Comparison of ENCODE assay signal across 8 cellular contexts in genomic region chr3:38134517-38135143, GRCh38. TPM values are rescaled to one million over a fixed set of nuclear protein-coding genes. Genes with fewer than 3 reads are reported as not detected.
DNase-seq lines count a peak whose midpoint lies in the region; ATAC-seq and TF ChIP-seq lines count a peak whose summit lies in the region.
"Not testable (repeated sequence)": the region's sequence is repeated elsewhere in the genome, so short reads cannot be mapped to it uniquely, and the experiment has no call there.

No MANE protein-coding gene starts in this region.

- not testable (repeated sequence) for H3K9me3 Mint-ChIP-seq in HFFc6; WTC11; activated T-helper 2 cell treated with anti-CD3 and anti-CD28 coated beads, Interferon-gamma antibody, Interleukin-2, Interleukin-4, amounts not matched to agents 10 μg/mL and 5 μg/mL and 100 μg/mL, durations not matched to agents 14 hours and 24 hours and 36 hours; MCF 10A (ENCODE audit: unreplicated experiment); natural killer cell treated with Interleukin-12 subunit alpha and Interleukin-12 subunit beta and Interleukin-15 and Interleukin-18, amount 100 ng/mL, for 72 hours; stimulated activated effector memory CD8-positive, alpha-beta T cell treated with anti-CD3 and anti-CD28 coated beads, Interleukin-12 subunit alpha, Interleukin-12 subunit beta, amount 100 ng/mL, for 72 hours

- not testable (repeated sequence) for BruUV-seq in MCF 10A (replicated peaks; lab: Mats Ljungman, UMichigan)

- peak overlapping the region; percentile 96 for H3K27ac ChIP-seq in C4-2B

- CTCF ChIA-PET in WTC11 (lab: Charles Lee), result not testable (repeated sequence)
- CTCF ChIA-PET in MCF 10A (lab: Yijun Ruan, JAX), result interaction anchor here (0.6 kb wide), 1 partner anchor 167 kb away, joined by 3 read pairs; no protein-coding TSS in a partner anchor

- intact Hi-C loops in activated T-helper 2 cell treated with anti-CD3 and anti-CD28 coated beads, Interferon-gamma antibody, Interleukin-2, Interleukin-4, amounts not matched to agents 10 μg/mL and 5 μg/mL and 100 μg/mL, durations not matched to agents 14 hours and 24 hours and 36 hours (cut with micrococcal nuclease), result loop anchor here (5.0 kb wide), 3 partner anchors 123 to 1142 kb away; partner anchors contain the start of genes EPM2AIP1 and MLH1
- intact Hi-C loops in MCF 10A (cut with micrococcal nuclease), result loop anchor here (5.0 kb wide), 3 partner anchors 93 to 348 kb away; partner anchors contain the start of gene XYLB

- not testable (repeated sequence) for H3K27ac Mint-ChIP-seq in HFFc6; activated T-helper 2 cell treated with anti-CD3 and anti-CD28 coated beads, Interferon-gamma antibody, Interleukin-2, Interleukin-4, amounts not matched to agents 10 μg/mL and 5 μg/mL and 100 μg/mL, durations not matched to agents 14 hours and 24 hours and 36 hours; MCF 10A (ENCODE audit: low read depth, unreplicated experiment)
- peak overlapping the region; percentile 79; the same call in 1 of the 2 replicates for H3K27ac Mint-ChIP-seq in WTC11
- H3K27ac Mint-ChIP-seq in natural killer cell treated with Interleukin-12 subunit alpha and Interleukin-12 subunit beta and Interleukin-15 and Interleukin-18, amount 100 ng/mL, for 72 hours, result peak overlapping the region in 1 of 2 donors; percentile 97
- peak overlapping the region; percentile 96 for H3K27ac Mint-ChIP-seq in stimulated activated effector memory CD8-positive, alpha-beta T cell treated with anti-CD3 and anti-CD28 coated beads, Interleukin-12 subunit alpha, Interleukin-12 subunit beta, amount 100 ng/mL, for 72 hours

- H3K27me3 Mint-ChIP-seq in HFFc6 (ENCODE audit: insufficient read depth); WTC11 (ENCODE audit: low read depth); activated T-helper 2 cell treated with anti-CD3 and anti-CD28 coated beads, Interferon-gamma antibody, Interleukin-2, Interleukin-4, amounts not matched to agents 10 μg/mL and 5 μg/mL and 100 μg/mL, durations not matched to agents 14 hours and 24 hours and 36 hours (ENCODE audit: low read depth); MCF 10A (ENCODE audit: insufficient read depth, unreplicated experiment); natural killer cell treated with Interleukin-12 subunit alpha and Interleukin-12 subunit beta and Interleukin-15 and Interleukin-18, amount 100 ng/mL, for 72 hours: not testable (repeated sequence)

- H3K36me3 Mint-ChIP-seq in HFFc6 (ENCODE audit: low read depth), result not testable (repeated sequence)
- peaks cover 24% of the 10 kb centered on the region for H3K36me3 Mint-ChIP-seq in WTC11
- peaks cover 51% of the 10 kb centered on the region for H3K36me3 Mint-ChIP-seq in activated T-helper 2 cell treated with anti-CD3 and anti-CD28 coated beads, Interferon-gamma antibody, Interleukin-2, Interleukin-4, amounts not matched to agents 10 μg/mL and 5 μg/mL and 100 μg/mL, durations not matched to agents 14 hours and 24 hours and 36 hours (ENCODE audit: low read depth)
- H3K36me3 Mint-ChIP-seq in MCF 10A (ENCODE audit: insufficient read depth, unreplicated experiment), result peaks cover 37% of the 10 kb centered on the region
- H3K36me3 Mint-ChIP-seq in natural killer cell treated with Interleukin-12 subunit alpha and Interleukin-12 subunit beta and Interleukin-15 and Interleukin-18, amount 100 ng/mL, for 72 hours, result peaks cover 12% of the 10 kb centered on the region
- H3K36me3 Mint-ChIP-seq in stimulated activated effector memory CD8-positive, alpha-beta T cell treated with anti-CD3 and anti-CD28 coated beads, Interleukin-12 subunit alpha, Interleukin-12 subunit beta, amount 100 ng/mL, for 72 hours, result peaks cover 79% of the 10 kb centered on the region

- peak overlapping the region; percentile 97; the same call in 1 of the 2 replicates for H3K4me3 Mint-ChIP-seq in HFFc6
- H3K4me3 Mint-ChIP-seq in WTC11, result peak overlapping the region; percentile 88; the same call in 1 of the 2 replicates
- H3K4me3 Mint-ChIP-seq in activated T-helper 2 cell treated with anti-CD3 and anti-CD28 coated beads, Interferon-gamma antibody, Interleukin-2, Interleukin-4, amounts not matched to agents 10 μg/mL and 5 μg/mL and 100 μg/mL, durations not matched to agents 14 hours and 24 hours and 36 hours (ENCODE audit: low read depth), result peak overlapping the region; percentile 85
- H3K4me3 Mint-ChIP-seq in MCF 10A (ENCODE audit: unreplicated experiment), result peak overlapping the region; percentile 81
- peak overlapping the region; percentile 99 for H3K4me3 Mint-ChIP-seq in natural killer cell treated with Interleukin-12 subunit alpha and Interleukin-12 subunit beta and Interleukin-15 and Interleukin-18, amount 100 ng/mL, for 72 hours
- H3K4me3 Mint-ChIP-seq in stimulated activated effector memory CD8-positive, alpha-beta T cell treated with anti-CD3 and anti-CD28 coated beads, Interleukin-12 subunit alpha, Interleukin-12 subunit beta, amount 100 ng/mL, for 72 hours, result peak overlapping the region; percentile 85

- DNase-seq in HFFc6; WTC11 (ENCODE audit: low spot score); activated T-helper 2 cell treated with anti-CD3 and anti-CD28 coated beads, Interferon-gamma antibody, Interleukin-2, Interleukin-4, amounts not matched to agents 10 μg/mL and 5 μg/mL and 100 μg/mL, durations not matched to agents 14 hours and 24 hours and 36 hours (ENCODE audit: low spot score); MCF 10A (ENCODE audit: unreplicated experiment); natural killer cell treated with Interleukin-12 subunit alpha and Interleukin-12 subunit beta and Interleukin-15 and Interleukin-18, amount 100 ng/mL, for 72 hours (ENCODE audit: low spot score); stimulated activated effector memory CD8-positive, alpha-beta T cell treated with anti-CD3 and anti-CD28 coated beads, Interleukin-12 subunit alpha, Interleukin-12 subunit beta, amount 100 ng/mL, for 72 hours (ENCODE audit: low spot score in 2 of 2): not testable (repeated sequence)
- DNase-seq in left lobe of liver (ENCODE audit: low spot score), result peak; percentile 45

- POLR2A ChIA-PET in WTC11 (lab: Charles Lee); MCF 10A (lab: Yijun Ruan, JAX): not testable (repeated sequence)

- TF ChIP-seq CTCF in C4-2B (conservative IDR thresholded peaks at IDR 0.05); HFFc6 (IDR thresholded peaks at IDR 0.05); WTC11 (IDR thresholded peaks at IDR 0.05); MCF 10A (IDR thresholded peaks at IDR 0.05; ENCODE audit: unreplicated experiment): not testable (repeated sequence)

- ATAC-seq in WTC11; left lobe of liver; natural killer cell treated with Interleukin-12 subunit alpha and Interleukin-12 subunit beta and Interleukin-15 and Interleukin-18, amount 100 ng/mL, for 72 hours; stimulated activated effector memory CD8-positive, alpha-beta T cell treated with anti-CD3 and anti-CD28 coated beads, Interleukin-12 subunit alpha, Interleukin-12 subunit beta, amount 100 ng/mL, for 72 hours: not testable (repeated sequence)

- H3K4me1 Mint-ChIP-seq in HFFc6 (ENCODE audit: low read depth) (peaks cover 53% of the 10 kb centered on the region), WTC11 (peaks cover 31% of the 10 kb centered on the region), MCF 10A (ENCODE audit: insufficient read depth, unreplicated experiment) (peaks cover 40% of the 10 kb centered on the region)
- peaks cover 41% of the 10 kb centered on the region for H3K4me1 Mint-ChIP-seq in activated T-helper 2 cell treated with anti-CD3 and anti-CD28 coated beads, Interferon-gamma antibody, Interleukin-2, Interleukin-4, amounts not matched to agents 10 μg/mL and 5 μg/mL and 100 μg/mL, durations not matched to agents 14 hours and 24 hours and 36 hours (ENCODE audit: low read depth)
- H3K4me1 Mint-ChIP-seq in natural killer cell treated with Interleukin-12 subunit alpha and Interleukin-12 subunit beta and Interleukin-15 and Interleukin-18, amount 100 ng/mL, for 72 hours (ENCODE audit: low read depth in 2 of 2), result peaks cover 48 to 51% of the 10 kb centered on the region in 2 donors
- peaks cover 53% of the 10 kb centered on the region for H3K4me1 Mint-ChIP-seq in stimulated activated effector memory CD8-positive, alpha-beta T cell treated with anti-CD3 and anti-CD28 coated beads, Interleukin-12 subunit alpha, Interleukin-12 subunit beta, amount 100 ng/mL, for 72 hours

RNA-seq across cellular contexts. Expression of gene ACAA1, which starts 2.3 kb away (rescaled TPM):
- 10 to 100 TPM; 45.1 to 60.9 (median 52.1) TPM for total RNA-seq in HFFc6 (2021; fragmentation: NEBNext Ultra II Directional; extraction: Animal tissue kit (Norgen Biotek cat#: 25700))
- total RNA-seq in WTC11 (2021) (34.4 to 46.5 TPM (median 39.0 TPM) in 3 replicates), MCF 10A (2022) (36.6 and 46.7 TPM in 2 replicates), left lobe of liver (479 TPM)
- total RNA-seq in activated T-helper 2 cell treated with anti-CD3 and anti-CD28 coated beads, Interferon-gamma antibody, Interleukin-2, Interleukin-4, amounts not matched to agents 10 μg/mL and 5 μg/mL and 100 μg/mL, durations not matched to agents 14 hours and 24 hours and 36 hours, result 68.6 and 69.5 TPM in 2 replicates
- 10 to 100 TPM; 78.6 to 88.2 TPM for total RNA-seq in natural killer cell treated with Interleukin-12 subunit alpha and Interleukin-12 subunit beta and Interleukin-15 and Interleukin-18, amount 100 ng/mL, for 72 hours

RNA-seq across cellular contexts. Expression of gene MYD88, which starts 3.8 kb away (rescaled TPM):
- total RNA-seq in HFFc6 (2021; fragmentation: NEBNext Ultra II Directional; extraction: Animal tissue kit (Norgen Biotek cat#: 25700)), result 10 to 100 TPM; 25.1 to 31.9 (median 28.4) TPM
- total RNA-seq in WTC11 (2021) (18.1 to 19.2 TPM (median 19.2 TPM) in 3 replicates), MCF 10A (2022) (19.7 and 21.2 TPM in 2 replicates), left lobe of liver (37.5 TPM)
- total RNA-seq in activated T-helper 2 cell treated with anti-CD3 and anti-CD28 coated beads, Interferon-gamma antibody, Interleukin-2, Interleukin-4, amounts not matched to agents 10 μg/mL and 5 μg/mL and 100 μg/mL, durations not matched to agents 14 hours and 24 hours and 36 hours, result 36.5 and 46.5 TPM in 2 replicates
- total RNA-seq in natural killer cell treated with Interleukin-12 subunit alpha and Interleukin-12 subunit beta and Interleukin-15 and Interleukin-18, amount 100 ng/mL, for 72 hours, result 10 to 100 TPM; 55.8 to 63.1 TPM

RNA-seq across cellular contexts. Expression of gene OXSR1, which starts 30.7 kb away (rescaled TPM):
- 10 to 100 TPM; 48.5 to 54.3 (median 51.5) TPM for total RNA-seq in HFFc6 (2021; fragmentation: NEBNext Ultra II Directional; extraction: Animal tissue kit (Norgen Biotek cat#: 25700))
- 49.4 to 52.4 TPM (median 50.6 TPM) in 3 replicates for total RNA-seq in WTC11 (2021)
- 62.2 and 65.8 TPM in 2 replicates for total RNA-seq in activated T-helper 2 cell treated with anti-CD3 and anti-CD28 coated beads, Interferon-gamma antibody, Interleukin-2, Interleukin-4, amounts not matched to agents 10 μg/mL and 5 μg/mL and 100 μg/mL, durations not matched to agents 14 hours and 24 hours and 36 hours
- 71.7 and 75.5 TPM in 2 replicates for total RNA-seq in MCF 10A (2022)
- 12.1 TPM for total RNA-seq in left lobe of liver
- 10 to 100 TPM; 59.9 to 66.8 TPM for total RNA-seq in natural killer cell treated with Interleukin-12 subunit alpha and Interleukin-12 subunit beta and Interleukin-15 and Interleukin-18, amount 100 ng/mL, for 72 hours
